19 cellular contexts compared by ENCODE assay signal in genomic region chr17:80294653-80295052, GRCh38. TPM values are rescaled to one million over a fixed set of nuclear protein-coding genes. Genes with fewer than 3 reads are reported as not detected.
DNase-seq lines count a peak whose midpoint lies in the region; ATAC-seq, FAIRE-seq and TF ChIP-seq lines count a peak whose summit lies in the region.
"Had no signal": no experiment of that assay in that cellular context is flagged by ENCODE, and none has a peak within 500 bp of the region (broad histone marks: within the 10 kb centered on the region; RNA-seq: fewer than 3 reads in every experiment).

No MANE protein-coding gene starts in this region.

- no peaks in the 10 kb centered on the region for H3F3A ChIP-seq in PC-3 (ENCODE audit: low read length, unreplicated experiment)

- ATAC-seq in activated T-cell treated with anti-CD3 and anti-CD28 coated beads, Interleukin-2, amount 50 U/mL, for 4 hours = no peak
- ATAC-seq in PC-3 (no peak), GM12878 (no peak)

- H2AFZ ChIP-seq in PC-3 (ENCODE audit: low read length) (no peak overlapping the region), GM12878 (ENCODE audit: control insufficient read depth, low read depth, low read length) (no peak overlapping the region), osteoblast (ENCODE audit: low read length) (no peak overlapping the region)

- H3K27me3 ChIP-seq in PC-3 (ENCODE audit: low read length) (no peaks in the 10 kb centered on the region), GM12878 (replicated peaks in 1 of 2; ENCODE audit: control insufficient read depth in 2 of 2, insufficient read depth in 2 of 2, low read length in 1 of 2) (no peaks in the 10 kb centered on the region), osteoblast (ENCODE audit: insufficient read depth, low read length) (no peaks in the 10 kb centered on the region), adrenal gland (no peaks in the 10 kb centered on the region)
- H3K27me3 ChIP-seq: BLaER1 treated with 17β-estradiol and CSF1 and Interleukin-3, amounts not matched to agents 10 nM and 100 nM had no signal

- WGBS in GM12878 (ENCODE audit: insufficient coverage, insufficient replicate concordance, low lambda C conversion rate, missing lambda C conversion rate) = 90% methylated on average over 6 of the region's 6 CpGs
- WGBS in adrenal gland, 4 donors = 88 to 94% (median 92%) methylated on average over 6 of the region's 6 CpGs

- POLR2A ChIA-PET in PC-3 (lab: Charles Lee; ENCODE audit: unreplicated experiment) (no interaction called here), GM12878 (lab: Charles Lee) (no interaction called here)

- H3K27ac Mint-ChIP-seq in activated T-cell treated with anti-CD3 and anti-CD28 coated beads, Interleukin-2, amount 50 U/mL, for 24 hours = peak overlapping the region; percentile 83

- H4K20me1 ChIP-seq in PC-3 (ENCODE audit: low read length) (no peaks in the 10 kb centered on the region), GM12878 (ENCODE audit: control insufficient read depth, insufficient read depth) (no peaks in the 10 kb centered on the region), osteoblast (ENCODE audit: insufficient read depth, low read length) (peaks cover 14% of the 10 kb centered on the region)

- H3K27ac ChIP-seq in PC-3 (ENCODE audit: low read length) (no peak overlapping the region), GM12878 (ENCODE audit: control insufficient read depth, insufficient read depth) (no peak overlapping the region), osteoblast (ENCODE audit: low read depth, low read length) (no peak overlapping the region), adrenal gland (no peak overlapping the region)

- H3K36me3 Mint-ChIP-seq in activated T-cell treated with anti-CD3 and anti-CD28 coated beads, Interleukin-2, amount 50 U/mL, for 24 hours (ENCODE audit: low read depth) = peaks cover 98% of the 10 kb centered on the region
- H3K36me3 Mint-ChIP-seq in activated T-cell treated with anti-CD3 and anti-CD28 coated beads, Interleukin-2, amount 50 U/mL, for 4 hours (ENCODE audit: insufficient read depth) = peaks cover 51% of the 10 kb centered on the region

- BruUV-seq in PC-3 (replicated peaks; lab: Mats Ljungman, UMichigan) (TSS peak; percentile 23), GM12878 (replicated peaks; lab: Mats Ljungman, UMichigan) (TSS peak; percentile 48)

- H3K79me2 ChIP-seq in PC-3 (ENCODE audit: low read length) = no peaks in the 10 kb centered on the region
- no peaks in the 10 kb centered on the region for H3K79me2 ChIP-seq in GM12878 (ENCODE audit: control insufficient read depth, insufficient read depth, low read length)
- no peaks in the 10 kb centered on the region for H3K79me2 ChIP-seq in osteoblast (ENCODE audit: insufficient read depth, low read length)

- no peak for TF ChIP-seq RAD21 in GM12878 (IDR thresholded peaks at IDR 0.05; ENCODE audit: insufficient read depth, low read depth, low read length)

- H3K9me2 ChIP-seq in PC-3 (replicated peaks; ENCODE audit: low read length) = no peaks in the 10 kb centered on the region
- H3K9me2 ChIP-seq: SK-N-SH had no signal

- TF ChIP-seq POLR2A in GM12878 (IDR thresholded peaks at IDR 0.05; ENCODE audit: low read depth, low read length) (no peak), adrenal gland (IDR thresholded peaks at IDR 0.05) (no peak)

- peaks cover 21% of the 10 kb centered on the region for H3K4me1 Mint-ChIP-seq in activated T-cell treated with anti-CD3 and anti-CD28 coated beads, Interleukin-2, amount 50 U/mL, for 24 hours (ENCODE audit: low read depth)
- peaks cover 3% of the 10 kb centered on the region for H3K4me1 Mint-ChIP-seq in activated T-cell treated with anti-CD3 and anti-CD28 coated beads, Interleukin-2, amount 50 U/mL, for 4 hours (ENCODE audit: low read depth)
- H3K4me1 Mint-ChIP-seq: H9 had no signal

- H3K9ac ChIP-seq in PC-3 (ENCODE audit: low read length) (no peak overlapping the region), GM12878 (ENCODE audit: control insufficient read depth, insufficient read depth, low read length) (no peak overlapping the region)
- H3K9ac ChIP-seq: SK-N-SH had no signal

- no peak for TF ChIP-seq CTCF in PC-3 (conservative IDR thresholded peaks at IDR 0.05; ENCODE audit: low read depth, low read length)
- no peak for TF ChIP-seq CTCF in GM12878 (IDR thresholded peaks at IDR 0.05 in 2 of 3, conservative IDR thresholded peaks at IDR 0.05 in 1 of 3; ENCODE audit: control insufficient read depth in 2 of 3, extremely low read depth in 1 of 3, insufficient read depth in 1 of 3, low read depth in 3 of 3, low read length in 3 of 3)
- no peak for TF ChIP-seq CTCF in osteoblast (IDR thresholded peaks at IDR 0.05; ENCODE audit: extremely low read depth, low read depth, low read length)
- no peak for TF ChIP-seq CTCF in adrenal gland (IDR thresholded peaks at IDR 0.05)

- no peak overlapping the region for H3K4me3 Mint-ChIP-seq in activated T-cell treated with anti-CD3 and anti-CD28 coated beads, Interleukin-2, amount 50 U/mL, for 24 hours
- no peak overlapping the region for H3K4me3 Mint-ChIP-seq in activated T-cell treated with anti-CD3 and anti-CD28 coated beads, Interleukin-2, amount 50 U/mL, for 4 hours
- H3K4me3 Mint-ChIP-seq: H9 had no signal

- CTCF ChIA-PET in PC-3 (lab: Charles Lee) = no interaction called here
- CTCF ChIA-PET in GM12878 (lab: Yijun Ruan, JAX) = interaction anchor here (1.5 kb wide), 1 partner anchor 99 kb away, joined by 4 read pairs; no protein-coding TSS in a partner anchor

- no peak for FAIRE-seq in GM12878 (lab: Jason Lieb, UNC)
- FAIRE-seq: GM12891, GM19239 had no signal

- TF ChIP-seq EP300 in GM12878 (IDR thresholded peaks at IDR 0.05; ENCODE audit: borderline replicate concordance in 1 of 2, control insufficient read depth in 1 of 2, low read depth in 2 of 2, low read length in 2 of 2) = no peak

- no peak for DNase-seq in activated T-cell treated with anti-CD3 and anti-CD28 coated beads, Interleukin-2, amount 50 U/mL, for 24 hours
- DNase-seq in activated T-cell treated with anti-CD3 and anti-CD28 coated beads, Interleukin-2, amount 50 U/mL, for 4 hours = no peak
- DNase-seq in PC-3 = no peak
- no peak for DNase-seq in GM12878 (ENCODE audit: low read depth, low spot score)
- peak; percentile 14 for DNase-seq in osteoblast (ENCODE audit: insufficient read length, low spot score, missing footprints)
- DNase-seq in midbrain (lab: John Stamatoyannopoulos, UW) = no peak
- no peak for DNase-seq in adrenal gland
- no peak for DNase-seq in DMS 273 (lab: John Stamatoyannopoulos, UW; ENCODE audit: unreplicated experiment)
- DNase-seq: DMS79; H9; NCI-H1048; NCI-H2107; NCI-H226; NCI-H526; NK-92 treated with Interleukin-12 subunit alpha and Interleukin-12 subunit beta, amount 100 ng/mL, for 24 hours; SK-N-SH had no signal

- H3K9me3 Mint-ChIP-seq in activated T-cell treated with anti-CD3 and anti-CD28 coated beads, Interleukin-2, amount 50 U/mL, for 24 hours = no peaks in the 10 kb centered on the region
- H3K9me3 Mint-ChIP-seq in activated T-cell treated with anti-CD3 and anti-CD28 coated beads, Interleukin-2, amount 50 U/mL, for 4 hours = no peaks in the 10 kb centered on the region

- H3K36me3 ChIP-seq in PC-3 (ENCODE audit: low read depth, low read length) (peaks cover 50% of the 10 kb centered on the region), GM12878 (ENCODE audit: control insufficient read depth in 2 of 2, insufficient read depth in 2 of 2, low read length in 1 of 2) (peaks cover 42 to 52% of the 10 kb centered on the region in 2 experiments), osteoblast (ENCODE audit: insufficient read depth, low read length) (peaks cover 76% of the 10 kb centered on the region), adrenal gland (replicated peaks in 1 of 2) (peaks cover 0 to 100% of the 10 kb centered on the region in 2 donors)

- RAD21 ChIA-PET in GM12878 (lab: Charles Lee; ENCODE audit: unreplicated experiment) = no interaction called here

- SMC1A ChIA-PET in GM12878 (lab: Charles Lee; ENCODE audit: uncharacterized antibody, unreplicated experiment) = no interaction called here

- no peaks in the 10 kb centered on the region for H3K27me3 Mint-ChIP-seq in activated T-cell treated with anti-CD3 and anti-CD28 coated beads, Interleukin-2, amount 50 U/mL, for 24 hours
- no peaks in the 10 kb centered on the region for H3K27me3 Mint-ChIP-seq in activated T-cell treated with anti-CD3 and anti-CD28 coated beads, Interleukin-2, amount 50 U/mL, for 4 hours (ENCODE audit: low read depth)

- H3K9me3 ChIP-seq in PC-3 (ENCODE audit: low read length) (no peaks in the 10 kb centered on the region), GM12878 (replicated peaks; ENCODE audit: control insufficient read depth, insufficient read depth, low read length) (no peaks in the 10 kb centered on the region), osteoblast (ENCODE audit: low read depth, low read length) (no peaks in the 10 kb centered on the region), adrenal gland (replicated peaks in 1 of 3) (no peaks in the 10 kb centered on the region)
- H3K9me3 ChIP-seq: SK-N-SH had no signal

- H3K4me1 ChIP-seq in PC-3 (ENCODE audit: insufficient read depth, low read length) (no peaks in the 10 kb centered on the region), GM12878 (ENCODE audit: control insufficient read depth, insufficient read depth, low read length) (no peaks in the 10 kb centered on the region), osteoblast (ENCODE audit: insufficient read depth, low read length) (no peaks in the 10 kb centered on the region), adrenal gland (replicated peaks in 1 of 2) (no peaks in the 10 kb centered on the region)

- in situ Hi-C loops in GM12878 (cut with MboI) = no loop called here

- H3K4me2 ChIP-seq in PC-3 (ENCODE audit: low read length) (no peak overlapping the region), GM12878 (ENCODE audit: control insufficient read depth, insufficient read depth) (no peak overlapping the region), osteoblast (ENCODE audit: insufficient read depth, low read length) (no peak overlapping the region)
- H3K4me2 ChIP-seq: SK-N-SH had no signal

- H3K4me3 ChIP-seq in PC-3 (ENCODE audit: low read length) (no peak overlapping the region), GM12878 (no peak overlapping the region), osteoblast (ENCODE audit: insufficient read depth, low read length) (no peak overlapping the region), adrenal gland (no peak overlapping the region)
- H3K4me3 ChIP-seq: BLaER1 treated with 17β-estradiol and CSF1 and Interleukin-3, amounts not matched to agents 10 nM and 100 nM had no signal

- intact Hi-C loops in PC-3 (cut with micrococcal nuclease) = no loop called here
- intact Hi-C loops in GM12878 (cut with micrococcal nuclease; ENCODE audit: unreplicated experiment) = no loop called here
- intact Hi-C loops in adrenal gland (cut with DNase I) = no loop called here

RNA-seq across cellular contexts. Expression of gene RNF213, which starts 34.0 kb away (rescaled TPM):
- total RNA-seq in activated T-cell treated with anti-CD3 and anti-CD28 coated beads, Interleukin-2, amount 50 U/mL, for 4 hours = 100 to 1,000 TPM; 205 to 289 (median 262) TPM
- total RNA-seq in PC-3 (2014; rRNA removed) (71.4 and 84.1 TPM in 2 replicates), GM12878 (2014; rRNA removed) (84.7 and 105 TPM in 2 replicates), GM12878 (2014; rRNA removed; fragmentation: Illumina TruSeq; extraction: Trizol) (54.8 and 60.3 TPM in 2 replicates), GM12878 (2021) (129 and 145 TPM in 2 replicates), osteoblast (134 and 143 TPM in 2 replicates), adrenal gland (100 to 1,000 TPM in 7 of 8 donors, 10 to 100 TPM in 1; 77.5 to 182 (median 135) TPM)
- 595 and 707 TPM in 2 replicates for total RNA-seq in GM12878 (2013; cell fraction: nucleolus; rRNA removed)
- polyA plus RNA-seq in GM12878 (2011; ENCODE audit: low read depth) = 66.3 TPM
- polyA plus RNA-seq in GM12878 (2011; rRNA removed) (58.2 and 76.8 TPM in 2 replicates), GM12878 (2014; fragmentation: Illumina TruSeq; extraction: Trizol) (97.1 and 113 TPM in 2 replicates), GM12878 (2014; fragmentation: Nextera tagmentation; extraction: Ambion mirVana) (10 to 100 TPM; 18.6 to 23.6 TPM), GM12878 (2014; rRNA removed) (79.3 and 95.1 TPM in 2 replicates), GM12878 (2016; fragmentation: Nextera tagmentation; extraction: Ambion mirVana) (10 to 100 TPM; 52.4 to 53.6 TPM), adrenal gland (100 to 1,000 TPM in 1 of 3 donors, 10 to 100 TPM in 2; 51.1 to 123 (median 78.2) TPM)
- polyA plus RNA-seq in GM12878 (2011; cell fraction: cytosol; rRNA removed) = 51.9 and 56.6 TPM in 2 replicates
- 460 and 635 TPM in 2 replicates for polyA plus RNA-seq in GM12878 (2011; cell fraction: nucleus; rRNA removed)
- 82.0 and 104 TPM in 2 replicates for polyA plus RNA-seq in GM12878 (2012)
- 191 and 202 TPM in 2 replicates for polyA minus RNA-seq in GM12878 (2011; rRNA and poly(A)+ RNA removed)
- 72.8 and 86.2 TPM in 2 replicates for polyA minus RNA-seq in GM12878 (2011; cell fraction: cytosol; rRNA and poly(A)+ RNA removed)
- 196 and 291 TPM in 2 replicates for polyA minus RNA-seq in GM12878 (2011; cell fraction: nucleus; rRNA and poly(A)+ RNA removed)
